Comparison of ENCODE assay signal across 8 cellular contexts in the genomic region with DNA sequence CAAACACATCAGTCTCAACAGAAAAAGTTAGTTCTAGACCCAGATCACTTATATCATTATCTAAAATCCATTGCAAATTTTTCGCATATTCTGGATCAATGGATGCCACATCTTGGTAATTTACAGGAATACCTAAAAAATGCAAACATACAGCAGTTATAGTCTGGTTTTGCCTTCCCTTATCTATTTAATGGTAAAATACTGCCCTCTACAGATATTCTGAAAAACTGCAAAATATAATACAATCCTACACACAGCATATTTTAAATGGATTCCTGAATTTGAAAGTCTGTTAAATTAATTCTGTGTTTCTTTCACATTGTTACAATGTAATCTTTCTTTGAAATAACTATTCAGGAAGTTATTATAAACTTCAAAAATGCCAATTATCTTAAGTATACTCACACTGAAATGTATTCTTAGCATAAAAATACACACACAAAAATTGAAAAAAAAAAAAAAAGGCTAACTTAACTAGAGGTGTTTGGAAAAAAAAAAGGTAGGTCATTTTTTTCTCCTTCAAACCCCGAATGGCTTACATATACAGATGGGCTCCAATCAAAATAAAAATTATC.
DNase-seq lines count a peak whose midpoint lies in the region; ATAC-seq and TF ChIP-seq lines count a peak whose summit lies in the region.

No MANE protein-coding gene starts in this region.

- peaks cover 0 to 14% (median 5%) of the 10 kb centered on the region in 3 donors for H3K36me3 Mint-ChIP-seq in naive thymus-derived CD8-positive, alpha-beta T cell

- H3K9ac ChIP-seq in colonic mucosa (ENCODE audit: low read depth in 2 of 2, low read length in 2 of 2) = no peak overlapping the region

- H3K27me3 ChIP-seq in BE2C (no peaks in the 10 kb centered on the region), colonic mucosa (no peaks in the 10 kb centered on the region)

- no peak overlapping the region for H3K4me3 ChIP-seq in BE2C (ENCODE audit: low read depth, low read length)
- no peak overlapping the region for H3K4me3 ChIP-seq in colonic mucosa

- H3K4me1 ChIP-seq in BE2C (peaks cover 2% of the 10 kb centered on the region; the same call in 1 of the 2 replicates), colonic mucosa (no peaks in the 10 kb centered on the region)

- intact Hi-C loops in colonic mucosa (cut with DNase I) = loop anchor here (5.0 kb wide), 1 partner anchor 244 kb away; no protein-coding TSS in a partner anchor

- no peaks in the 10 kb centered on the region for H3K27me3 Mint-ChIP-seq in naive thymus-derived CD8-positive, alpha-beta T cell

- H3K27ac ChIP-seq in colonic mucosa = no peak overlapping the region

- peak; percentile 37 for TF ChIP-seq CTCF in BE2C (IDR thresholded peaks at IDR 0.05; ENCODE audit: low read depth, low read length)
- TF ChIP-seq CTCF in colonic mucosa (IDR thresholded peaks at IDR 0.05) = peak; percentile 33

- H3K4me3 Mint-ChIP-seq in naive thymus-derived CD8-positive, alpha-beta T cell = no peak overlapping the region

- H3K9me3 ChIP-seq in BE2C (no peaks in the 10 kb centered on the region), colonic mucosa (no peaks in the 10 kb centered on the region)

- H3K36me3 ChIP-seq in BE2C (no peaks in the 10 kb centered on the region; the same call in 1 of the 2 replicates), colonic mucosa (no peaks in the 10 kb centered on the region)

- DNase-seq in BE2C (no peak), NCI-H748 (lab: John Stamatoyannopoulos, UW; ENCODE audit: unreplicated experiment) (peak; percentile 32), colonic mucosa (no peak), GF-D8 (lab: John Stamatoyannopoulos, UW) (no peak)
- peak in 3 of 10 donors; percentile 43 to 47 (median 43) for DNase-seq in naive thymus-derived CD8-positive, alpha-beta T cell

- H3K9me3 Mint-ChIP-seq in naive thymus-derived CD8-positive, alpha-beta T cell = no peaks in the 10 kb centered on the region

- H3K4me1 Mint-ChIP-seq in naive thymus-derived CD8-positive, alpha-beta T cell = peaks cover 0 to 5% (median 2%) of the 10 kb centered on the region in 4 donors

- H3K27ac Mint-ChIP-seq in naive thymus-derived CD8-positive, alpha-beta T cell = no peak overlapping the region

- peak; percentile 72 for ATAC-seq in GM18499 (IDR thresholded peaks at IDR 0.05; ENCODE audit: insufficient read depth, unreplicated experiment)
- ATAC-seq in HG02943 (IDR thresholded peaks at IDR 0.05; ENCODE audit: low read depth, unreplicated experiment) = peak; percentile 75
- ATAC-seq in naive thymus-derived CD8-positive, alpha-beta T cell = peak; percentile 49 to 62
- no peak for ATAC-seq in GM21825 (IDR thresholded peaks at IDR 0.05; ENCODE audit: unreplicated experiment)

- POLR2A ChIA-PET in naive thymus-derived CD8-positive, alpha-beta T cell (lab: Charles Lee) = no interaction called here
